ENCODE assay signal across 1 cellular context in the genomic region with DNA sequence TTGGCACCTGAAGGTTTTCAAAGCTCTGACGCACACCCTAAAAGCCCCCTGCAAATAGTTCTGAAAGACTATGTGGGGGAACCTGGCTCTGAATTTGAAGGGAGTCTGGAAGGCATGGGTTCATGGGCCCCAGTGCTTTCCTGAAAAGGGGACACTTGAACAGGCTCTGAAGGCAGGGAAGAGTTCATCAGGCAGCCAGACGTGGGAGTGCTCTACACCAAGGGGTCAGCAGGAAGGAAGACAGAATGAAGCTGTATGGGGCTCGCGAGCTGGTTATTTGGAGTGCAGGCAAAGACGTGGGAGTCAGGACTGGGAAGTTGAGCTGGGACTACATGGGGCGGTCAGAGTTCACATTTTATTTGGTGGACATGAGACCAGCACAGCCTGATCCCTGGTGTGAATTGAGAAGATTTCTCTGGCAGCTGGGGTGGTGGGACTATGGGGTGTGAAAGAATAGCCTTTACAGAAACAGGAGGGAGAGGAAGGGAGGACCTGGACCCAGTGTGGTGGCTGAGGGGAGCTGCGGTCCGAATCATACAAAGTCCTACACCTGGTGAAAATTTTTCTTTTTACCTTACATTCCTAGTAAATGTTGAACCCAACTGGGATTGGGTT.
TF ChIP-seq lines count a peak whose summit lies in the region.

No MANE protein-coding gene starts in this region.

TF ChIP-seq in GM23338, 12 proteins besides CTCF, POLR2A, EP300 and RAD21:
- TF ChIP-seq EZH2phosphoT487 (IDR thresholded peaks at IDR 0.05; ENCODE audit: unreplicated experiment), result no peak
- no peak for TF ChIP-seq POLR2AphosphoS5 (IDR thresholded peaks at IDR 0.05; ENCODE audit: low read depth)
- no peak for TF ChIP-seq CREB1 (CRISPR knock-in tag; IDR thresholded peaks at IDR 0.05; ENCODE audit: low read depth)
- TF ChIP-seq ZNF331 (CRISPR knock-in tag; IDR thresholded peaks at IDR 0.05; ENCODE audit: low read depth), result no peak
- no peak for TF ChIP-seq EZH2 (IDR thresholded peaks at IDR 0.05; ENCODE audit: low read depth, unreplicated experiment)
- TF ChIP-seq JUNB (IDR thresholded peaks at IDR 0.05; ENCODE audit: unreplicated experiment), result no peak
- TF ChIP-seq REST (IDR thresholded peaks at IDR 0.05; ENCODE audit: unreplicated experiment), result no peak
- no peak for TF ChIP-seq NANOG (IDR thresholded peaks at IDR 0.05; ENCODE audit: borderline replicate concordance)
